In the genomic region with DNA sequence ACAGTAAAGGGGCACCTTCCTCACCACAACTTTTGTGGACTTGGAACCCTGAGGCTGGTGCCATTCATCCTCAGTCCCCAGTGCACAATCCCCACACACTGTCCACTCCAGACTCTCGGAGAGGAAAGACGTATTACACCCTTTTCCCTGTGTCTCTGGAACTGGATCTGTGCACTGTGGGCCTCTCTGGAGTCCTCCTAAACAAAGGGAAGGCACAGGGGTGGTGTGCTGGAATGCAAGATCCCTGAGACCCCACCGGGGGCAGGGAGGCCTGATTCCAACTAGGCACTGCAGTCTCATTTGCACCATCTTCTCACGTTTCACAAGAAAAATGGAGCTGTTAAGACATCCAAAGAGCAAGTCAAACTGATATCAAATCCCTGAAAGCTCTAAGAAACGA, we compare ENCODE assay signal across 1 cellular context.
TF ChIP-seq lines count a peak whose summit lies in the region.

No MANE protein-coding gene starts in this region.

TF ChIP-seq in WTC11, 78 proteins besides CTCF, POLR2A, EP300 and RAD21 (continued from another document):
- no peak for TF ChIP-seq ARID4B (CRISPR knock-in tag; IDR thresholded peaks at IDR 0.05; ENCODE audit: borderline replicate concordance)
- TF ChIP-seq, protein P1, sequence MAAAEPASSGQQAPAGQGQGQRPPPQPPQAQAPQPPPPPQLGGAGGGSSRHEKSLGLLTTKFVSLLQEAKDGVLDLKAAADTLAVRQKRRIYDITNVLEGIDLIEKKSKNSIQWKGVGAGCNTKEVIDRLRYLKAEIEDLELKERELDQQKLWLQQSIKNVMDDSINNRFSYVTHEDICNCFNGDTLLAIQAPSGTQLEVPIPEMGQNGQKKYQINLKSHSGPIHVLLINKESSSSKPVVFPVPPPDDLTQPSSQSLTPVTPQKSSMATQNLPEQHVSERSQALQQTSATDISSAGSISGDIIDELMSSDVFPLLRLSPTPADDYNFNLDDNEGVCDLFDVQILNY (CRISPR knock-in tag; IDR thresholded peaks at IDR 0.05): no peak
